ENCODE assay signal across 8 cellular contexts in the genomic region with DNA sequence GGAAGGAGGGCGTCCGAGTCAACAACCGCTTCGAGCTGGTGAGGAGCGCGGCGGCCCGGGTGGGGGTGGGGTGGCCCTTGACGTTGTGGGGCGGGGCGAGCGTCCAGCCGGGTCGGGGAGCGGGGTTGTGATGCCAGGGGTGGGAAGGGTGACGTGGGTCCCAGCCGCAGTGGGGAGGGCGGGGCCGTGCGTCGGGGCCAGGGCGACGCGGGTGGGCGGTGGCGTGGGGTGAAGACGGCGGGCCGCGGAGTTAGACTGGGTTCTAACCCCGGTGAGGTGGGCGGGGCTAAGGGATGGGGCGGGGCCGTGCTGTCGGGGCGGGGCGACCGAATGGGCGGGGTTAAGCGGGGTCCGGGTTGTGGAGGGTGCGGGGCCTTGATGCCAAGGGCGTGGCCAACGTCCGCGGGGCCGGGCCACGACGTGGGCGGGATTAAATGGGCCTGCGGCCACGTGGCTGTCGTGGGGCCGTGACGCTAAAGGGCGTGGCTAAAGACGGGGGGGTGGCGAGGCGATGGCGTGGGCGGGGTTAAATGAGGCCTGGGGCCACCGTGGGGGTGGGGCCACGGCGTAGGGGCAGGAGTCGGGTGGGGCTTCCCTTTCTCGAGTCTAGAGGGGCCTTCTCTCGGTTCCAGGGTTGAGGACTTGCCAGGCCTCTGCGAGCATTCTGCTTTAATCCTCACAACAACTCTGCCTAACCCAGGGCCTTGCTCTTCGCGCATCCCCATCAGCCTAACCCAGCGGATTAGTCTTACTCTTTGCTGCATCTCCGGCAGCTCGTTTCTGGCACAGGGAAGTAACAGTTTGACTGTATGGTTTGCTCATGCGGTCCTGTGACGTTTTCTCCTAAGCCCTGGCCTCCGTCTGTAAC. TPM values are rescaled to one million over a fixed set of nuclear protein-coding genes. Genes with fewer than 3 reads are reported as not detected.
DNase-seq lines count a peak whose midpoint lies in the region; TF ChIP-seq lines count a peak whose summit lies in the region.

No MANE protein-coding gene starts in this region.

- DNase-seq in DMS79 treated with DMSO at 0.1 percent for 48 hours (lab: John Stamatoyannopoulos, UW): peak; percentile 33
- peak; percentile 100 for DNase-seq in H7
- DNase-seq in M059J (ENCODE audit: low read depth): peak; percentile 78
- peak; percentile 43 for DNase-seq in SIG-M5 (lab: John Stamatoyannopoulos, UW)
- peak; percentile 91 for DNase-seq in activated gamma-delta T cell treated with Interleukin-2 at 50 U/mL for 16 hours
- DNase-seq in fibroblast of villous mesenchyme (ENCODE audit: low read depth): peak; percentile 98
- peak; percentile 95 for DNase-seq in nephron progenitor cell
- DNase-seq in stimulated activated naive CD4-positive, alpha-beta T cell treated with Interleukin-2 at 50 U/mL for 16 hours (lab: John Stamatoyannopoulos, UW): peak; percentile 99

- peaks cover 9% of the 10 kb centered on the region for H3K4me1 Mint-ChIP-seq in nephron progenitor cell

- H3K4me3 ChIP-seq in H7 (ENCODE audit: insufficient read depth, low read depth, low read length) (peak overlapping the region; percentile 87), fibroblast of villous mesenchyme (ENCODE audit: low read depth, low read length) (peak overlapping the region; percentile 91)

- H3K36me3 Mint-ChIP-seq in nephron progenitor cell (ENCODE audit: low read depth): peaks cover 39% of the 10 kb centered on the region

- TF ChIP-seq CTCF in fibroblast of villous mesenchyme (IDR thresholded peaks at IDR 0.05; ENCODE audit: insufficient read depth, low read depth, low read length) (no peak), nephron progenitor cell (IDR thresholded peaks at IDR 0.05) (no peak)

- H3K36me3 ChIP-seq in H7 (replicated peaks; ENCODE audit: control insufficient read depth, insufficient read depth, low read length): peaks cover 5% of the 10 kb centered on the region

- peak overlapping the region; percentile 99 for H3K27ac Mint-ChIP-seq in nephron progenitor cell

- peak overlapping the region; percentile 86 for H3K4me3 Mint-ChIP-seq in nephron progenitor cell

- peaks cover 3% of the 10 kb centered on the region for H3K27me3 Mint-ChIP-seq in nephron progenitor cell (ENCODE audit: low read depth, poor library complexity)

- H3K9me3 Mint-ChIP-seq in nephron progenitor cell: peaks cover 7% of the 10 kb centered on the region

- no peaks in the 10 kb centered on the region for H3K27me3 ChIP-seq in H7 (ENCODE audit: control insufficient read depth, insufficient read depth, low read length)

RNA-seq across cellular contexts. Expression of a gene that starts 0.7 kb away (rescaled TPM):
- 70.5 and 71.8 TPM in 2 replicates for total RNA-seq in H7 (2014; rRNA removed; shearing (Covaris generic))
- 88.3 and 103 TPM in 2 replicates for total RNA-seq in M059J (2014; rRNA removed; shearing (Covaris generic))
- total RNA-seq in fibroblast of villous mesenchyme: 188 and 270 TPM in 2 replicates

RNA-seq across cellular contexts. Expression of a gene that starts 44.6 kb away (rescaled TPM):
- total RNA-seq in H7 (2014; rRNA removed; shearing (Covaris generic)): 5.6 and 6.5 TPM in 2 replicates
- total RNA-seq in M059J (2014; rRNA removed; shearing (Covaris generic)): 2.1 and 4.0 TPM in 2 replicates
- total RNA-seq in fibroblast of villous mesenchyme: 3.9 and 6.1 TPM in 2 replicates

RNA-seq across cellular contexts. Expression of a gene that starts 45.8 kb away (rescaled TPM):
- total RNA-seq in H7 (2014; rRNA removed; shearing (Covaris generic)): 8.2 and 9.6 TPM in 2 replicates
- total RNA-seq in M059J (2014; rRNA removed; shearing (Covaris generic)): 1.1 and 2.3 TPM in 2 replicates
- total RNA-seq in fibroblast of villous mesenchyme: 3.5 and 3.9 TPM in 2 replicates

RNA-seq across cellular contexts. Expression of a gene that starts 49.1 kb away (rescaled TPM):
- total RNA-seq in H7 (2014; rRNA removed; shearing (Covaris generic)): 390 and 607 TPM in 2 replicates
- total RNA-seq in M059J (2014; rRNA removed; shearing (Covaris generic)): 172 and 272 TPM in 2 replicates
- 95.9 and 128 TPM in 2 replicates for total RNA-seq in fibroblast of villous mesenchyme

RNA-seq across cellular contexts. Expression of a gene that starts 57.6 kb away (rescaled TPM):
- 51.9 and 52.0 TPM in 2 replicates for total RNA-seq in H7 (2014; rRNA removed; shearing (Covaris generic))
- total RNA-seq in M059J (2014; rRNA removed; shearing (Covaris generic)): 27.9 and 40.5 TPM in 2 replicates
- total RNA-seq in fibroblast of villous mesenchyme: 21.9 and 22.0 TPM in 2 replicates

Comparison
In these comparisons a context has a peak if more than half of its experiments do, and no peak if none do; other contexts are left out.
1. Peak in every context shown above with its lines: DNase-seq and H3K4me3 ChIP-seq.
2. DNase-seq: peak in every context shown above with its lines; median percentile 100 in H7; 99 in stimulated activated naive CD4-positive, alpha-beta T cell treated with Interleukin-2 at 50 U/mL for 16 hours; 98 in fibroblast of villous mesenchyme; 95 in nephron progenitor cell; 91 in activated gamma-delta T cell treated with Interleukin-2 at 50 U/mL for 16 hours; 78 in M059J; 43 in SIG-M5; 33 in DMS79 treated with DMSO at 0.1 percent for 48 hours.